In the genomic region with DNA sequence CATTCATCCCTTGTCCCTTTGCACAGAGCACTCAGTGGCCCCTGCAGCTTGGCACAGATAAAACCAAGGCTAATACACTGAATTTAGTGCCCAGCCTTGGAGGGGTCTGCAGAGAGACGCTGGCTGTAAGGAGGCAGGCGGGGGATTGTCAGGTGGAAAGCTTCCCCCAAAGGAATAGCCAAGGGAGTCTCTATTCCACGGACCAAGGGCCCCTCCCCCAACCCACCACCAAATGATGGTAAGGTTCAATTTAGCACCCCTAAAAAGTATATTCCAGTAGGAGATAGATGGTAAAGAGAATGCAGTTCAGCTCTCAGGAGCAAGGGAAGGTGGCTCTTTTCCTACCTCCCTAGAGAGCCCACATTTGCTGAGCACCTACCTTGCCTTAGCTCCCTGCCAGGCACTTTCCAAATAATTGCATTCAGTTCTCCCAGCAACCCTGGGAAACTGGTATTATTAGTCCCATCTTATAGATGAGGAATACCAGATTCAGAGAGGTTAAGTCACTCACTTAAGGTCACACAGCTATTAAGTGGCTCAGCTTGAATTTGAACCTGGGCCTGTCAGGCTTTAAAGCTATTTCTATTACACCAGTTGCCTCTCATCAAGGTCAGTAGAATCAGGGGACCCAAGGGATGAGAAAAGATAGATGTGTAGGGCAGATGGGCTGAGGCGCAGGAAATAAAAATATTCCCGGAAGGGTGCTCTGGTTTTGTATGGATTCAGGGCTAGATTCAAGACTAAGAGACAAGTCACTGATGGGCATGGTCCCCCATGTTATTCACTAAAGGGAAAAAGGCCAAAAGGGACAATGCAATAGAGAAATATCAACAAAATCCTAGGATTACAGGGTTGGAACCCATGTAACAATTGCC, we compare ENCODE assay signal across 10 cellular contexts. TPM values are rescaled to one million over a fixed set of nuclear protein-coding genes. Genes with fewer than 3 reads are reported as not detected.
DNase-seq lines count a peak whose midpoint lies in the region; ATAC-seq and TF ChIP-seq lines count a peak whose summit lies in the region.
"Had no signal": no experiment of that assay in that cellular context is flagged by ENCODE, and none has a peak within 500 bp of the region (broad histone marks: within the 10 kb centered on the region; RNA-seq: fewer than 3 reads in every experiment).

No MANE protein-coding gene starts in this region.

- H3K9me3 ChIP-seq in right atrium auricular region = no peaks in the 10 kb centered on the region
- no peaks in the 10 kb centered on the region for H3K9me3 ChIP-seq in hepatocyte (ENCODE audit: low read depth)
- peaks cover 2% of the 10 kb centered on the region for H3K9me3 ChIP-seq in trophoblast cell (ENCODE audit: insufficient read depth, low read depth, low read length)
- no peaks in the 10 kb centered on the region for H3K9me3 ChIP-seq in vagina

- no peak overlapping the region for H3K18ac ChIP-seq in trophoblast cell (ENCODE audit: low read length)

- H2BK5ac ChIP-seq in trophoblast cell (ENCODE audit: low read depth, low read length, poor library complexity) = peak overlapping the region; percentile 32

- H2AK5ac ChIP-seq in trophoblast cell (ENCODE audit: low read length) = peak overlapping the region; percentile 0

- no peak overlapping the region for H3K4me3 ChIP-seq in right atrium auricular region
- no peak overlapping the region for H3K4me3 ChIP-seq in hepatocyte
- H3K4me3 ChIP-seq in trophoblast cell (ENCODE audit: low read depth, low read length) = no peak overlapping the region
- H3K4me3 ChIP-seq in vagina = no peak overlapping the region
- H3K4me3 ChIP-seq: GM12878 had no signal

- DNase-seq in right atrium auricular region (ENCODE audit: low spot score) = no peak
- no peak for DNase-seq in cardiac septum (ENCODE audit: low spot score)
- DNase-seq in hepatocyte (ENCODE audit: low spot score) = no peak
- DNase-seq in trophoblast cell = no peak
- DNase-seq in vagina (ENCODE audit: extremely low spot score in 2 of 2) = no peak
- DNase-seq in activated CD4-positive, CD25-positive, alpha-beta regulatory T cell (lab: John Stamatoyannopoulos, UW) = no peak
- DNase-seq in NCI-H1092 treated with DMSO at 0.1 percent for 48 hours (lab: John Stamatoyannopoulos, UW) = no peak
- DNase-seq: stimulated activated naive B cell treated with anti-CD40 and anti-IgM and Interleukin-4, amounts not matched to agents 10 μg/mL and 1 μg/mL and 100 μg/mL, for 72 hours had no signal

- no peaks in the 10 kb centered on the region for H3K9me2 ChIP-seq in hepatocyte (replicated peaks; ENCODE audit: insufficient read depth)

- H2BK120ac ChIP-seq in trophoblast cell (ENCODE audit: insufficient read depth, low read length, poor library complexity) = peak overlapping the region; percentile 15

- H2AFZ ChIP-seq in hepatocyte (no peak overlapping the region), trophoblast cell (ENCODE audit: insufficient read depth, low read length, poor library complexity) (no peak overlapping the region)

- H3K27me3 ChIP-seq in right atrium auricular region = peaks cover 8 to 23% of the 10 kb centered on the region in 2 donors
- H3K27me3 ChIP-seq in hepatocyte = peaks cover 49% of the 10 kb centered on the region
- H3K27me3 ChIP-seq in trophoblast cell (ENCODE audit: insufficient read depth, low read length) = peaks cover 38% of the 10 kb centered on the region
- no peaks in the 10 kb centered on the region for H3K27me3 ChIP-seq in vagina

- peaks cover 14% of the 10 kb centered on the region for H3K79me1 ChIP-seq in trophoblast cell (ENCODE audit: low read length)

- H4K20me1 ChIP-seq in hepatocyte (ENCODE audit: insufficient read depth, poor library complexity, severe bottlenecking) = no peaks in the 10 kb centered on the region

- H2BK12ac ChIP-seq in trophoblast cell (ENCODE audit: low read length) = peak overlapping the region; percentile 29

- TF ChIP-seq POLR2A in vagina (IDR thresholded peaks at IDR 0.05) = no peak

- H3K4me1 ChIP-seq in right atrium auricular region (peaks cover 0 to 84% of the 10 kb centered on the region in 2 donors), hepatocyte (ENCODE audit: insufficient read depth) (peaks cover 58% of the 10 kb centered on the region), trophoblast cell (ENCODE audit: control insufficient read depth in 1 of 2, insufficient read depth in 2 of 2, low read length in 2 of 2) (peaks cover 39 to 46% of the 10 kb centered on the region in 2 experiments), vagina (peaks cover 50% of the 10 kb centered on the region)

- no peak for TF ChIP-seq CTCF in right atrium auricular region (IDR thresholded peaks at IDR 0.05)
- no peak for TF ChIP-seq CTCF in hepatocyte (IDR thresholded peaks at IDR 0.05; ENCODE audit: poor library complexity)
- TF ChIP-seq CTCF in vagina (IDR thresholded peaks at IDR 0.05) = no peak

- H3K27ac ChIP-seq in right atrium auricular region (peak overlapping the region; percentile 81 to 90), hepatocyte (peak overlapping the region; percentile 35), trophoblast cell (ENCODE audit: low read depth, low read length) (peak overlapping the region; percentile 77), vagina (peak overlapping the region; percentile 40)

- peak overlapping the region; percentile 32 for H3K14ac ChIP-seq in trophoblast cell (ENCODE audit: low read length)

- H3K4me2 ChIP-seq in hepatocyte (no peak overlapping the region), trophoblast cell (ENCODE audit: low read length) (no peak overlapping the region)

- H3K79me2 ChIP-seq in hepatocyte (no peaks in the 10 kb centered on the region), trophoblast cell (ENCODE audit: control insufficient read depth, insufficient read depth, low read length, poor library complexity) (peaks cover 3% of the 10 kb centered on the region)

- ATAC-seq in GM18907 (IDR thresholded peaks at IDR 0.05; ENCODE audit: unreplicated experiment) = no peak
- ATAC-seq: stimulated activated naive B cell treated with anti-CD40 and anti-IgM and Interleukin-4, amounts not matched to agents 10 μg/mL and 1 μg/mL and 100 μg/mL, for 72 hours had no signal

- no peak overlapping the region for H4K12ac ChIP-seq in trophoblast cell (ENCODE audit: low read depth, low read length)

- H3K36me3 ChIP-seq in right atrium auricular region = no peaks in the 10 kb centered on the region
- H3K36me3 ChIP-seq in hepatocyte (replicated peaks; ENCODE audit: insufficient read depth, low read depth) = no peaks in the 10 kb centered on the region
- H3K36me3 ChIP-seq in trophoblast cell (ENCODE audit: control insufficient read depth in 1 of 2, insufficient read depth in 2 of 2, low read length in 2 of 2) = no peaks in the 10 kb centered on the region
- no peaks in the 10 kb centered on the region for H3K36me3 ChIP-seq in vagina

- H4K8ac ChIP-seq in trophoblast cell (ENCODE audit: low read depth, low read length) = no peak overlapping the region

- intact Hi-C loops in cardiac septum (cut with DNase I) = loop anchor here (5.0 kb wide), 1 partner anchor 104 kb away; no protein-coding TSS in a partner anchor
- intact Hi-C loops in vagina (cut with DNase I) = no loop called here

- H4K91ac ChIP-seq in trophoblast cell (ENCODE audit: low read depth, low read length) = peak overlapping the region; percentile 65

- no peak overlapping the region for H3K4ac ChIP-seq in trophoblast cell (ENCODE audit: low read depth, low read length)

- WGBS in hepatocyte (ENCODE audit: low lambda C conversion rate, missing lambda C conversion rate) = 63% methylated on average over 5 of the region's 5 CpGs
- WGBS in trophoblast cell (ENCODE audit: extremely low coverage, insufficient coverage, insufficient read length) = no CpG with 5 or more reads among the region's 5 CpGs

- no peak overlapping the region for H3K23ac ChIP-seq in trophoblast cell (ENCODE audit: low read length)

- H3K9ac ChIP-seq in trophoblast cell (ENCODE audit: low read length) = no peak overlapping the region

RNA-seq across cellular contexts. Expression of gene ZFHX3, which starts 20.0 kb away (rescaled TPM):
- total RNA-seq in right atrium auricular region (10 to 100 TPM in 1 of 2 donors, 1 to 10 TPM in 1; 9.2 to 18.9 TPM), cardiac septum (15.7 TPM), hepatocyte (11.5 and 11.6 TPM in 2 replicates), vagina (28.0 TPM)
- polyA plus RNA-seq in hepatocyte = 6.4 and 10.9 TPM in 2 replicates
- polyA plus RNA-seq in trophoblast cell (2013) = 36.4 and 36.5 TPM in 2 replicates

Comparison
In these comparisons a context has a peak if more than half of its experiments do, and no peak if none do; other contexts are left out.
1. H3K27ac ChIP-seq: peak in every context shown above with its lines; median percentile 86 in right atrium auricular region; 77 in trophoblast cell; 40 in vagina; 35 in hepatocyte.